In genomic region chr10:128047337-128047736, GRCh38 we compare ENCODE assay signal across 8 cellular contexts.
DNase-seq lines count a peak whose midpoint lies in the region; ATAC-seq and TF ChIP-seq lines count a peak whose summit lies in the region.

No MANE protein-coding gene starts in this region.

- H3K9ac ChIP-seq in duodenal mucosa (ENCODE audit: low read depth in 1 of 2, low read length in 2 of 2), result peak overlapping the region; percentile 30 to 52

- ATAC-seq in GM21367 (IDR thresholded peaks at IDR 0.05; ENCODE audit: unreplicated experiment), result peak; percentile 100

- peaks cover 52 to 54% of the 10 kb centered on the region in 2 donors for H3K36me3 Mint-ChIP-seq in CD14-positive monocyte
- H3K36me3 Mint-ChIP-seq in activated CD4-positive, alpha-beta T cell treated with anti-CD3 and anti-CD28 coated beads, Interleukin-2, amount 10 ng/mL, durations not matched to agents 24 days and 14 days (ENCODE audit: low read depth), result peaks cover 34% of the 10 kb centered on the region

- TF ChIP-seq CTCF in CD14-positive monocyte (IDR thresholded peaks at IDR 0.05), result no peak

- peaks cover 0 to 12% (median 0%) of the 10 kb centered on the region in 3 donors for H3K27me3 Mint-ChIP-seq in CD14-positive monocyte (ENCODE audit: low read depth in 3 of 3)
- no peaks in the 10 kb centered on the region for H3K27me3 Mint-ChIP-seq in activated CD4-positive, alpha-beta T cell treated with anti-CD3 and anti-CD28 coated beads, Interleukin-2, amount 10 ng/mL, durations not matched to agents 24 days and 14 days

- no peaks in the 10 kb centered on the region for H3K27me3 ChIP-seq in duodenal mucosa (ENCODE audit: control insufficient read depth in 1 of 2, insufficient read depth in 2 of 2, low read length in 2 of 2)

- H3K27ac ChIP-seq in duodenal mucosa (ENCODE audit: low read depth, low read length), result peak overlapping the region; percentile 33

- intact Hi-C loops in CD14-positive monocyte (cut with micrococcal nuclease), result loop anchor here in 1 of 2 donors (1.0 to 5.0 kb wide), 2 partner anchors 18 to 80 kb away; partner anchors contain the start of gene MKI67
- intact Hi-C loops in activated CD4-positive, alpha-beta T cell treated with anti-CD3 and anti-CD28 coated beads, Interleukin-2, amount 10 ng/mL, durations not matched to agents 24 days and 14 days (cut with micrococcal nuclease), result loop anchor here (1.0 kb wide), 3 partner anchors 12 to 78 kb away; no protein-coding TSS in a partner anchor

- H3K36me3 ChIP-seq in duodenal mucosa (ENCODE audit: control insufficient read depth in 1 of 2, insufficient read depth in 2 of 2, low read length in 2 of 2), result peaks cover 6 to 21% of the 10 kb centered on the region in 2 donors

- H3K9me3 Mint-ChIP-seq in CD14-positive monocyte, result peaks cover 0 to 2% (median 0%) of the 10 kb centered on the region in 7 donors
- no peaks in the 10 kb centered on the region for H3K9me3 Mint-ChIP-seq in activated CD4-positive, alpha-beta T cell treated with anti-CD3 and anti-CD28 coated beads, Interleukin-2, amount 10 ng/mL, durations not matched to agents 24 days and 14 days

- peak overlapping the region; percentile 57 to 59 for H3K4me3 ChIP-seq in duodenal mucosa (ENCODE audit: low read depth in 1 of 2, low read length in 2 of 2)

- H3K27ac Mint-ChIP-seq in CD14-positive monocyte, result peak overlapping the region; percentile 97 to 100 (median 98)
- H3K27ac Mint-ChIP-seq in activated CD4-positive, alpha-beta T cell treated with anti-CD3 and anti-CD28 coated beads, Interleukin-2, amount 10 ng/mL, durations not matched to agents 24 days and 14 days, result peak overlapping the region; percentile 90

- H3K4me1 ChIP-seq in duodenal mucosa (ENCODE audit: control insufficient read depth in 1 of 2, insufficient read depth in 2 of 2, low read length in 2 of 2), result peaks cover 25 to 36% of the 10 kb centered on the region in 2 donors

- peak overlapping the region; percentile 96 to 99 for H3K4me3 Mint-ChIP-seq in CD14-positive monocyte
- peak overlapping the region; percentile 86 for H3K4me3 Mint-ChIP-seq in activated CD4-positive, alpha-beta T cell treated with anti-CD3 and anti-CD28 coated beads, Interleukin-2, amount 10 ng/mL, durations not matched to agents 24 days and 14 days

- peaks cover 60% of the 10 kb centered on the region for H3K4me1 Mint-ChIP-seq in CD14-positive monocyte
- H3K4me1 Mint-ChIP-seq in activated CD4-positive, alpha-beta T cell treated with anti-CD3 and anti-CD28 coated beads, Interleukin-2, amount 10 ng/mL, durations not matched to agents 24 days and 14 days, result peaks cover 47% of the 10 kb centered on the region

- peak; percentile 94 for DNase-seq in CD14-positive monocyte (ENCODE audit: low spot score)
- peak in 73 of 76 experiments; percentile 10 to 83 (median 70) for DNase-seq in HUDEP-2 (lab: John Stamatoyannopoulos, UW; ENCODE audit: unreplicated experiment in 76 of 76)
- DNase-seq in activated CD4-positive, alpha-beta T cell treated with anti-CD3 and anti-CD28 coated beads, Interleukin-2, amount 10 ng/mL, durations not matched to agents 24 days and 14 days, result peak; percentile 96
- DNase-seq in mucosa of gallbladder (ENCODE audit: low spot score), result peak; percentile 86
- peak; percentile 65 to 79 (median 74) for DNase-seq in stimulated activated naive CD4-positive, alpha-beta T cell (lab: John Stamatoyannopoulos, UW)
- DNase-seq in DMS 273 treated with DMSO at 0.1 percent for 48 hours (lab: John Stamatoyannopoulos, UW), result no peak

- H3K9me3 ChIP-seq in duodenal mucosa (ENCODE audit: control insufficient read depth in 1 of 2, low read length in 2 of 2), result no peaks in the 10 kb centered on the region
